ENCODE assay signal across 13 cellular contexts in the genomic region with DNA sequence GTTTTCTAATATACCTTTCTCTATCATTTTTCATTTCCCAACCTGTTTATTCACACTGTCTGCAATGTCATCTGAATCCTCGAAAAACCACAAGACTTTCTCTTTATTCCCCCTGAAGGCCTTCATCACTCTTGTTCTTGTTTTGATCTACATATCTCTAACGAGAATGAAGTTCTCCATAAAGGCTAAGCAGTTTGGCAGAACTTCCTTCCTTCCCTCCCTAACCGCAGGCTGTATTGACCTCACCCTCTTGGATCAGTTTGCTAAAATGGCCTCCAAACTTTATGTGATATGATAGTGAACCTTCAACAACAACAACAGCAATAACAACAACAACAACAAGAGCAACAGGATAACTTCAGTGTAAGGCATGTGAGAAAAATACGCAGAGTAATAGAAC.
DNase-seq lines count a peak whose midpoint lies in the region; ATAC-seq and TF ChIP-seq lines count a peak whose summit lies in the region.
"Had no signal": no experiment of that assay in that cellular context is flagged by ENCODE, and none has a peak within 500 bp of the region (broad histone marks: within the 10 kb centered on the region; RNA-seq: fewer than 3 reads in every experiment).

No MANE protein-coding gene starts in this region.

- H3K4me1 ChIP-seq in psoas muscle (peaks cover 20% of the 10 kb centered on the region), colonic mucosa (no peaks in the 10 kb centered on the region)

- H3K9ac ChIP-seq in colonic mucosa (ENCODE audit: low read depth in 2 of 2, low read length in 2 of 2): no peak overlapping the region

- in situ Hi-C loops in GM13977 (cut with MboI; ENCODE audit: low pct_unique_long_range_greater_than_20kb, low sequenced_read_pairs, unreplicated experiment): no loop called here

- WGBS in psoas muscle, 3 donors: 30 to 46% (median 42%) methylated on average over 4 of the region's 4 CpGs

- TF ChIP-seq POLR2A in NB4 (IDR thresholded peaks at IDR 0.05; ENCODE audit: extremely low read depth, insufficient read length): no peak

- TF ChIP-seq CTCF in NB4 (IDR thresholded peaks at IDR 0.05; ENCODE audit: low read depth, low read length) (no peak), psoas muscle (IDR thresholded peaks at IDR 0.05) (no peak), GM13977 (IDR thresholded peaks at IDR 0.05; ENCODE audit: extremely low read depth, insufficient read depth, missing control alignments) (no peak), colonic mucosa (IDR thresholded peaks at IDR 0.05) (no peak)

- intact Hi-C loops in psoas muscle (cut with DNase I): no loop called here
- intact Hi-C loops in colonic mucosa (cut with DNase I): no loop called here

- H3K27ac ChIP-seq in psoas muscle (peak overlapping the region; percentile 52), colonic mucosa (no peak overlapping the region)

- DNase-seq in EL (peak; percentile 29), NB4 (ENCODE audit: low read depth) (peak; percentile 3), fibroblast of gingiva (ENCODE audit: low read depth) (peak; percentile 17), psoas muscle (no peak), T-helper 2 cell (no peak), GM13977 (ENCODE audit: low spot score) (no peak), SHP77 treated with DMSO at 0.1 percent for 48 hours (lab: John Stamatoyannopoulos, UW) (no peak), colonic mucosa (no peak)
- DNase-seq: activated B cell treated with CpG ODN at 0.5 μM for 24 hours, cerebellar nuclear complex, NCI-H510A, retina had no signal

- H3K9me3 ChIP-seq in psoas muscle (no peaks in the 10 kb centered on the region), colonic mucosa (no peaks in the 10 kb centered on the region)

- H3K36me3 ChIP-seq in psoas muscle (ENCODE audit: insufficient read depth in 1 of 2, low read depth in 1 of 2) (no peaks in the 10 kb centered on the region), colonic mucosa (no peaks in the 10 kb centered on the region)

- no peak overlapping the region for H3K4me3 ChIP-seq in NB4 (ENCODE audit: low read depth, low read length)
- H3K4me3 ChIP-seq in psoas muscle: no peak overlapping the region
- H3K4me3 ChIP-seq in colonic mucosa: no peak overlapping the region
- H3K4me3 ChIP-seq: GM12878 had no signal

- H3K27me3 ChIP-seq in psoas muscle (ENCODE audit: insufficient read depth in 3 of 3, low read length in 2 of 3) (no peaks in the 10 kb centered on the region), colonic mucosa (no peaks in the 10 kb centered on the region)

- peak in 2 of 4 donors; percentile 45 to 49 for ATAC-seq in psoas muscle
- ATAC-seq: GM12878 had no signal

Comparison
In these comparisons a context has a peak if more than half of its experiments do, and no peak if none do; other contexts are left out.
1. DNase-seq: peak in EL (single experiment), NB4 (single experiment) and fibroblast of gingiva (single experiment); none in psoas muscle (0 of 2), T-helper 2 cell (0 of 5), GM13977 (single experiment), SHP77 treated with DMSO at 0.1 percent for 48 hours (single experiment) and colonic mucosa (single experiment).